Comparison of ENCODE assay signal across 8 cellular contexts in genomic region chr11:96390403-96390830, GRCh38. TPM values are rescaled to one million over a fixed set of nuclear protein-coding genes. Genes with fewer than 3 reads are reported as not detected.
DNase-seq lines count a peak whose midpoint lies in the region; ATAC-seq and TF ChIP-seq lines count a peak whose summit lies in the region.

No MANE protein-coding gene starts in this region.

- TF ChIP-seq POLR2A in lower leg skin (IDR thresholded peaks at IDR 0.05) = no peak

- H3K9me3 Mint-ChIP-seq in type B pancreatic cell = peaks cover 12% of the 10 kb centered on the region

- no peak for ATAC-seq in GM19324 (IDR thresholded peaks at IDR 0.05; ENCODE audit: low FRiP score, unreplicated experiment)

- H3K4me3 Mint-ChIP-seq in type B pancreatic cell = peak overlapping the region; percentile 91

- TSS peak; percentile 50 for BruUV-seq in mammary epithelial cell (replicated peaks; lab: Mats Ljungman, UMichigan)

- dilution Hi-C loops in mammary epithelial cell (cut with HindIII; ENCODE audit: low sequenced_read_pairs) = loop anchor here (10.0 kb wide), 1 partner anchor 466 kb away; the partner anchor contains the start of gene MTMR2

- H3K27me3 ChIP-seq in BLaER1 treated with 17β-estradiol and CSF1 and Interleukin-3, amounts not matched to agents 10 nM and 100 nM = no peaks in the 10 kb centered on the region
- H3K27me3 ChIP-seq in HUES48 (ENCODE audit: control insufficient read depth, insufficient read depth, low read length) (no peaks in the 10 kb centered on the region), mammary epithelial cell (ENCODE audit: insufficient read depth, low read length) (no peaks in the 10 kb centered on the region)

- peak overlapping the region; percentile 94 for H3K27ac Mint-ChIP-seq in type B pancreatic cell

- H3K27ac ChIP-seq in BLaER1 treated with 17β-estradiol and CSF1 and Interleukin-3, amounts not matched to agents 10 nM and 100 nM = peak overlapping the region; percentile 79 to 90 (median 85)
- H3K27ac ChIP-seq in HUES48 (ENCODE audit: low read depth, low read length) (peak overlapping the region; percentile 84), mammary epithelial cell (ENCODE audit: insufficient read depth, low read depth, low read length) (peak overlapping the region; percentile 90)

- H3K9ac ChIP-seq in BLaER1 treated with 17β-estradiol and CSF1 and Interleukin-3, amounts not matched to agents 10 nM and 100 nM = peak overlapping the region; percentile 84 to 94 (median 87)
- H3K9ac ChIP-seq in HUES48 (ENCODE audit: low read depth, low read length) = peak overlapping the region; percentile 82
- H3K9ac ChIP-seq in mammary epithelial cell (ENCODE audit: insufficient read depth, low read length) = peak overlapping the region; percentile 89

- peaks cover 0 to 7% (median 0%) of the 10 kb centered on the region in 11 experiments; a peak in 4 of 22 replicates for H3K9me3 ChIP-seq in BLaER1 treated with 17β-estradiol and CSF1 and Interleukin-3, amounts not matched to agents 10 nM and 100 nM (replicated peaks in 1 of 11)
- H3K9me3 ChIP-seq in HUES48 (ENCODE audit: control insufficient read depth, insufficient read depth, low read length) = no peaks in the 10 kb centered on the region
- no peaks in the 10 kb centered on the region for H3K9me3 ChIP-seq in mammary epithelial cell (replicated peaks; ENCODE audit: insufficient read depth, low read length)

- TF ChIP-seq CTCF in mammary epithelial cell (conservative IDR thresholded peaks at IDR 0.05 in 1 of 2, IDR thresholded peaks at IDR 0.05 in 1 of 2; ENCODE audit: extremely low read depth in 1 of 2, insufficient read depth in 1 of 2, low read depth in 1 of 2, low read length in 2 of 2) = no peak
- TF ChIP-seq CTCF in lower leg skin (IDR thresholded peaks at IDR 0.05) = no peak
- TF ChIP-seq CTCF in type B pancreatic cell (conservative IDR thresholded peaks at IDR 0.05) = no peak

- H4K20me1 ChIP-seq in BLaER1 treated with 17β-estradiol and CSF1 and Interleukin-3, amounts not matched to agents 10 nM and 100 nM = peaks cover 0 to 19% (median 0%) of the 10 kb centered on the region in 11 experiments; a peak in 7 of 22 replicates
- no peaks in the 10 kb centered on the region for H4K20me1 ChIP-seq in mammary epithelial cell (ENCODE audit: insufficient read depth, low read length)

- peaks cover 0 to 19% (median 9%) of the 10 kb centered on the region in 11 experiments; a peak in 13 of 22 replicates for H3K36me3 ChIP-seq in BLaER1 treated with 17β-estradiol and CSF1 and Interleukin-3, amounts not matched to agents 10 nM and 100 nM
- H3K36me3 ChIP-seq in HUES48 (ENCODE audit: control insufficient read depth, insufficient read depth, low read length) (no peaks in the 10 kb centered on the region), mammary epithelial cell (ENCODE audit: insufficient read depth, low read length) (no peaks in the 10 kb centered on the region)

- no peaks in the 10 kb centered on the region for H3K27me3 Mint-ChIP-seq in type B pancreatic cell

- CTCF ChIA-PET in mammary epithelial cell (lab: Charles Lee; ENCODE audit: low non-redundant PET) = no interaction called here

- peaks cover 23% of the 10 kb centered on the region for H3K36me3 Mint-ChIP-seq in type B pancreatic cell

- intact Hi-C loops in mammary epithelial cell (cut with micrococcal nuclease) (loop anchor here (5.0 kb wide), 3 partner anchors 293 to 378 kb away; no protein-coding TSS in a partner anchor), lower leg skin (cut with DNase I; ENCODE audit: low total_unique reads) (no loop called here)

- peak overlapping the region; percentile 85 to 99 (median 92) for H3K4me3 ChIP-seq in BLaER1 treated with 17β-estradiol and CSF1 and Interleukin-3, amounts not matched to agents 10 nM and 100 nM
- H3K4me3 ChIP-seq in HUES48 (ENCODE audit: low read depth, low read length) (peak overlapping the region; percentile 90), mammary epithelial cell (replicated peaks in 1 of 3; ENCODE audit: insufficient read depth in 1 of 3, low read depth in 2 of 3, low read length in 3 of 3) (peak overlapping the region; percentile 73 to 97 (median 93)), lower leg skin (ENCODE audit: low read depth, poor library complexity, severe bottlenecking) (peak overlapping the region; percentile 91)

- peak overlapping the region; percentile 73 to 94 (median 85) for H3K4me2 ChIP-seq in BLaER1 treated with 17β-estradiol and CSF1 and Interleukin-3, amounts not matched to agents 10 nM and 100 nM
- peak overlapping the region; percentile 84 for H3K4me2 ChIP-seq in mammary epithelial cell (ENCODE audit: insufficient read depth, low read depth, low read length)

- peaks cover 20 to 61% (median 26%) of the 10 kb centered on the region in 10 experiments for H3K4me1 ChIP-seq in BLaER1 treated with 17β-estradiol and CSF1 and Interleukin-3, amounts not matched to agents 10 nM and 100 nM
- H3K4me1 ChIP-seq in HUES48 (ENCODE audit: control insufficient read depth, insufficient read depth, low read length) = peaks cover 11% of the 10 kb centered on the region
- H3K4me1 ChIP-seq in mammary epithelial cell (ENCODE audit: insufficient read depth, low read length) = peaks cover 14% of the 10 kb centered on the region

- H3K4me1 Mint-ChIP-seq in type B pancreatic cell (ENCODE audit: unreplicated experiment) = peaks cover 24% of the 10 kb centered on the region

- H3K79me2 ChIP-seq in mammary epithelial cell (ENCODE audit: insufficient read depth, low read length) = peaks cover 69% of the 10 kb centered on the region

- in situ Hi-C loops in mammary epithelial cell (cut with MboI; ENCODE audit: low sequenced_read_pairs in 2 of 2) = loop anchor here (10.0 to 25.0 kb wide), 2 partner anchors 553 to 566 kb away; no protein-coding TSS in a partner anchor

- DNase-seq in mammary epithelial cell (no peak), lower leg skin (ENCODE audit: low spot score in 2 of 2) (no peak), type B pancreatic cell (ENCODE audit: extremely low spot score, unreplicated experiment) (no peak), dedifferentiated amniotic fluid mesenchymal stem cell (ENCODE audit: extremely low spot score) (no peak), NCI-H345 (lab: John Stamatoyannopoulos, UW) (no peak)

- WGBS in mammary epithelial cell (ENCODE audit: low coverage, missing lambda C conversion rate) = 5% methylated on average over 8 of the region's 8 CpGs
- 9 to 22% methylated on average over 8 of the region's 8 CpGs for WGBS in lower leg skin, 2 donors

- H2AFZ ChIP-seq in mammary epithelial cell (ENCODE audit: low read depth, low read length) = peak overlapping the region; percentile 99

RNA-seq across cellular contexts. Expression of gene JRKL, which starts 0.6 kb away (rescaled TPM):
- total RNA-seq in mammary epithelial cell (1 to 10 TPM; 7.2 to 9.6 TPM), lower leg skin (10 to 100 TPM in 1 of 4 donors, 1 to 10 TPM in 3; 4.0 to 10.2 (median 5.3) TPM), type B pancreatic cell (ENCODE audit: low replicate concordance) (11.5 and 13.9 TPM in 2 replicates)
- polyA plus RNA-seq in mammary epithelial cell = 3.0 TPM
- polyA minus RNA-seq in mammary epithelial cell = 4.7 TPM

RNA-seq across cellular contexts. Expression of gene CCDC82, which starts 0.7 kb away (rescaled TPM):
- total RNA-seq in mammary epithelial cell (10 to 100 TPM; 14.3 to 17.9 TPM), lower leg skin (10 to 100 TPM in 1 of 4 donors, 1 to 10 TPM in 3; 5.4 to 15.2 (median 7.8) TPM), type B pancreatic cell (ENCODE audit: low replicate concordance) (15.2 and 21.7 TPM in 2 replicates)
- polyA plus RNA-seq in mammary epithelial cell = 4.7 TPM
- polyA minus RNA-seq in mammary epithelial cell = 3.5 TPM

RNA-seq across cellular contexts. Expression of gene MAML2, which starts 47.4 kb away (rescaled TPM):
- total RNA-seq in mammary epithelial cell (10 to 100 TPM in 1 of 2 donors, 1 to 10 TPM in 1; 9.5 to 14.2 TPM), lower leg skin (10 to 100 TPM; 17.6 to 31.6 (median 25.8) TPM), type B pancreatic cell (ENCODE audit: low replicate concordance) (20.8 and 33.6 TPM in 2 replicates)
- polyA plus RNA-seq in mammary epithelial cell = 7.5 TPM
- polyA minus RNA-seq in mammary epithelial cell = 15.6 TPM
